In genomic region chr3:130029890-130030289, GRCh38 we compare ENCODE assay signal across 14 cellular contexts. TPM values are rescaled to one million over a fixed set of nuclear protein-coding genes. Genes with fewer than 3 reads are reported as not detected.
DNase-seq lines count a peak whose midpoint lies in the region; ATAC-seq, FAIRE-seq and TF ChIP-seq lines count a peak whose summit lies in the region.
"Not testable (repeated sequence)": the region's sequence is repeated elsewhere in the genome, so short reads cannot be mapped to it uniquely, and the experiment has no call there.
"Had no signal": no experiment of that assay in that cellular context is flagged by ENCODE, and none has a peak within 500 bp of the region (broad histone marks: within the 10 kb centered on the region; RNA-seq: fewer than 3 reads in every experiment).

No MANE protein-coding gene starts in this region.

- H3K9ac ChIP-seq in kidney (ENCODE audit: low read length in 2 of 2): not testable (repeated sequence)

- not testable (repeated sequence) for H3K27me3 Mint-ChIP-seq in WTC11 (ENCODE audit: low read depth)

- CTCF ChIA-PET in WTC11 (lab: Charles Lee): not testable (repeated sequence)

- FAIRE-seq in A204.1 (lab: Jason Lieb, UNC) (peak; percentile 71), colon (lab: Jason Lieb, UNC) (peak; percentile 79), kidney (lab: Jason Lieb, UNC) (peak; percentile 8), small intestine (lab: Jason Lieb, UNC) (peak; percentile 10)

- not testable (repeated sequence) for H3K9me3 ChIP-seq in kidney (ENCODE audit: control insufficient read depth in 1 of 2, low read length in 2 of 2); small intestine (ENCODE audit: control insufficient read depth, low read depth)

- H3K4me3 ChIP-seq in kidney (ENCODE audit: low read length in 2 of 2); small intestine (ENCODE audit: low read depth in 1 of 2, low read length in 2 of 2): not testable (repeated sequence)

- not testable (repeated sequence) for H3K9me3 Mint-ChIP-seq in WTC11

- H3K27me3 ChIP-seq in small intestine (ENCODE audit: control insufficient read depth in 2 of 2, insufficient read depth in 2 of 2, low read length in 2 of 2): not testable (repeated sequence)

- TF ChIP-seq CTCF in WTC11 (IDR thresholded peaks at IDR 0.05); kidney (IDR thresholded peaks at IDR 0.05; ENCODE audit: borderline replicate concordance, extremely low read depth, insufficient read depth): not testable (repeated sequence)

- DNase-seq in WTC11 (ENCODE audit: low spot score); kidney; small intestine: not testable (repeated sequence)

- WGBS in small intestine, 3 donors: 90 to 94% (median 94%) methylated on average over 13 of the region's 13 CpGs

- H3K27ac Mint-ChIP-seq in WTC11: not testable (repeated sequence)

- H3K4me1 Mint-ChIP-seq in WTC11: not testable (repeated sequence)

- not testable (repeated sequence) for H3K36me3 Mint-ChIP-seq in WTC11

- not testable (repeated sequence) for H3K27ac ChIP-seq in kidney (ENCODE audit: low read depth in 2 of 2, low read length in 2 of 2); small intestine (ENCODE audit: low read depth in 1 of 2, low read length in 1 of 2)

- not testable (repeated sequence) for ATAC-seq in WTC11

- H3K4me3 Mint-ChIP-seq in WTC11: not testable (repeated sequence)

- intact Hi-C loops in kidney (cut with DNase I): not testable (repeated sequence)

- H3K36me3 ChIP-seq in kidney (ENCODE audit: control insufficient read depth in 1 of 2, insufficient read depth in 2 of 2, low read length in 2 of 2); small intestine (ENCODE audit: control insufficient read depth in 2 of 2, insufficient read depth in 2 of 2, low read length in 2 of 2): not testable (repeated sequence)

- H3K4me1 ChIP-seq in kidney (ENCODE audit: control insufficient read depth in 1 of 2, insufficient read depth in 1 of 2, low read depth in 1 of 2, low read length in 2 of 2); small intestine (ENCODE audit: control insufficient read depth in 2 of 2, insufficient read depth in 1 of 2, low read depth in 1 of 2, low read length in 1 of 2): not testable (repeated sequence)

- POLR2A ChIA-PET in WTC11 (lab: Charles Lee): not testable (repeated sequence)

TF ChIP-seq in WTC11, 78 proteins besides CTCF, POLR2A, EP300 and RAD21:
- TF ChIP-seq HMGA2 (CRISPR knock-in tag; IDR thresholded peaks at IDR 0.05): peak; percentile 78

RNA-seq across cellular contexts. Expression of gene ALG1L2, which starts 51.7 kb away (rescaled TPM):
- total RNA-seq in WTC11 (2021) (0.82 to 2.1 TPM (median 0.89 TPM) in 3 replicates), kidney (0.82 TPM)
- polyA plus RNA-seq in kidney (ENCODE audit: insufficient read depth, low read depth, low replicate concordance) (not detected), small intestine (under 1 TPM in 1 of 3 donors, not detected in 2; 0.07 TPM)
- total RNA-seq: A172, A673, Daoy, G401 had no signal
- polyA plus RNA-seq: CD14-positive monocyte; CD4-positive, alpha-beta memory T cell had no signal

RNA-seq across cellular contexts. Expression of gene TRH, which starts 55.4 kb away (rescaled TPM):
- total RNA-seq in WTC11 (2021): 0.16 to 0.27 TPM (median 0.22 TPM) in 3 replicates
- not detected for total RNA-seq in kidney
- polyA plus RNA-seq in kidney (ENCODE audit: insufficient read depth, low read depth, low replicate concordance): not detected
- polyA plus RNA-seq in small intestine: under 1 TPM in 1 of 3 donors, not detected in 2; 0.04 TPM
- total RNA-seq: A172; A673; CD4-positive, alpha-beta memory T cell; CD4-positive, CD25-positive, alpha-beta regulatory T cell; CD8-positive, alpha-beta memory T cell; Daoy; G401 had no signal
- polyA plus RNA-seq: AG04450; CD14-positive monocyte; CD4-positive, alpha-beta memory T cell; CD4-positive, CD25-positive, alpha-beta regulatory T cell; CD8-positive, alpha-beta memory T cell had no signal
